Comparison of ENCODE assay signal across 8 cellular contexts in the genomic region with DNA sequence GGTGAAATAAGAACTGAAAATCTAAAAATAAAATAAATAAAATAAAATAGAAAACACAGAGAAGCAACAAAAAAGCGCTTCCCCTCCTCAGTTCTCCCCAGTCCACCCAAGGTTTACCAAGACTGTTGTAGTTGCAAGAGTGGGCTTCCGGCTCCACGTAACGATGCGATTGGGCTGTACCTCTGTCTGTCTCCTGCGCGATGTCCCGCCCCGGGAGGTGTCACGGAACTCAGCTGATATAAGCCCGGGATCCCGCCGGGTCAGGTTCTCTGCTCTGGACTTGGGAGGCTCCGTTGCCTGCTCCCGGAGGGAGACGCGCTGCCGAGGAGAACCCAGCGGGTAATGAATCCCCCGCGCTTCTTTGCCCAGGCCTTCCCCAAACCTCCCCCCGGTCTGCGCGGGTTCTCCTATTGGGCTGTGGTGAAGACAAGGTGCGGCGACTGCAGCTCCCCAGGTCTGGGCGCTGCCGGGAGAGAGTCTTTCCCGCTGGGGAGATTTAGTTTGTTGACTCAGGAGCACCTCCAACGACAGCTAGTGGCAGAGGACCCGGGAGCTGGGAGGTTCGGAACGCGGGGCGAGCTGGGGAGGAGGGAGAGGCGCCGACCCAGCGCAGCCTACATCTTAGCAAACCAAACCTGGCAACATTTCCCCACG. TPM values are rescaled to one million over a fixed set of nuclear protein-coding genes. Genes with fewer than 3 reads are reported as not detected.
A peak's percentile ranks its signal among the peaks of the same experiment; 100 is the strongest.
DNase-seq lines count a peak whose midpoint lies in the region; ATAC-seq and TF ChIP-seq lines count a peak whose summit lies in the region.

Gene SLFN5 (plus strand): TSS at position 268 of the 654 bp plus-strand sequence. CDS start 15,619 bp downstream, outside the sequence.

- peak within 1 kb of the TSS; percentile 97 to 100 (median 99) for H3K4me3 Mint-ChIP-seq in CD8-positive, alpha-beta memory T cell
- H3K4me3 Mint-ChIP-seq in activated T-cell treated with anti-CD3 and anti-CD28 coated beads, Interleukin-2, amount 50 U/mL, for 4 hours, result peak within 1 kb of the TSS; percentile 92

- H4K20me1 ChIP-seq in OCI-LY7 (ENCODE audit: insufficient read depth, low read length), result no peaks in the 10 kb centered on the region

- H3K27ac ChIP-seq in CD8-positive, alpha-beta memory T cell (ENCODE audit: low read depth, low read length), result peak within 1 kb of the TSS; percentile 96
- H3K27ac ChIP-seq in OCI-LY7 (ENCODE audit: low read depth, low read length, poor library complexity, severe bottlenecking) (peak within 1 kb of the TSS; percentile 8), esophagus (ENCODE audit: low read depth in 2 of 2, low read length in 1 of 2) (peak within 1 kb of the TSS; percentile 98 to 100), mucosa of rectum (ENCODE audit: low read depth in 2 of 2, low read length in 2 of 2) (peak within 1 kb of the TSS; percentile 92 to 93)

- H3K9ac ChIP-seq in mucosa of rectum (ENCODE audit: low read depth in 1 of 2, low read length in 2 of 2), result peak within 1 kb of the TSS; percentile 91

- POLR2A ChIA-PET in CD8-positive, alpha-beta memory T cell (lab: Charles Lee), result interaction anchor here (0.6 to 7.9 kb wide), 17 partner anchors 14 to 566 kb away, joined by 3 to 68 read pairs (median 4); partner anchors contain the start of genes PEX12, SLFN12L and TAF15
- POLR2A ChIA-PET in OCI-LY7 (lab: Charles Lee), result interaction anchor here (0.6 kb wide), 1 partner anchor 74 kb away, joined by 4 read pairs; no protein-coding TSS in a partner anchor

- TF ChIP-seq CTCF in OCI-LY7 (conservative IDR thresholded peaks at IDR 0.05; ENCODE audit: low read length), result no peak

- H3K27me3 ChIP-seq in CD8-positive, alpha-beta memory T cell (ENCODE audit: insufficient read depth, low read length, poor library complexity, severe bottlenecking), result no peaks in the 10 kb centered on the region
- H3K27me3 ChIP-seq in esophagus (ENCODE audit: control insufficient read depth in 1 of 2, insufficient read depth in 2 of 2, low read length in 2 of 2), result no peaks in the 10 kb centered on the region
- H3K27me3 ChIP-seq in mucosa of rectum (ENCODE audit: control insufficient read depth in 2 of 2, insufficient read depth in 2 of 2, low read length in 2 of 2), result no peaks in the 10 kb centered on the region

- peak within 1 kb of the TSS; percentile 99 for H3K4me3 ChIP-seq in CD8-positive, alpha-beta memory T cell (ENCODE audit: low read length)
- H3K4me3 ChIP-seq in OCI-LY7 (ENCODE audit: low read depth, low read length, poor library complexity, severe bottlenecking) (peak within 1 kb of the TSS; percentile 75), esophagus (ENCODE audit: low read depth in 1 of 2, low read length in 2 of 2) (peak within 1 kb of the TSS; percentile 75 to 94), mucosa of rectum (ENCODE audit: low read length in 2 of 2) (peak within 1 kb of the TSS; percentile 86 to 92)

- BruUV-seq in OCI-LY7 (replicated peaks; lab: Mats Ljungman, UMichigan), result no TSS peak

- peaks cover 64 to 70% (median 68%) of the 10 kb centered on the region in 3 donors for H3K4me1 Mint-ChIP-seq in CD8-positive, alpha-beta memory T cell
- H3K4me1 Mint-ChIP-seq in activated T-cell treated with anti-CD3 and anti-CD28 coated beads, Interleukin-2, amount 50 U/mL, for 4 hours (ENCODE audit: low read depth), result peaks cover 70% of the 10 kb centered on the region

- H3K27ac Mint-ChIP-seq in CD8-positive, alpha-beta memory T cell, result peak within 1 kb of the TSS; percentile 98 to 100 (median 99)

- H3K27me3 Mint-ChIP-seq in CD8-positive, alpha-beta memory T cell, result peaks cover 0 to 8% of the 10 kb centered on the region in 2 donors
- no peaks in the 10 kb centered on the region for H3K27me3 Mint-ChIP-seq in activated T-cell treated with anti-CD3 and anti-CD28 coated beads, Interleukin-2, amount 50 U/mL, for 4 hours (ENCODE audit: low read depth)

- 0% methylated on average over 39 of the region's 39 CpGs for WGBS in esophagus, 2 donors

- ATAC-seq in GM19463 (IDR thresholded peaks at IDR 0.05; ENCODE audit: unreplicated experiment), result peak; percentile 58
- peak; percentile 56 to 61 for ATAC-seq in activated T-cell treated with anti-CD3 and anti-CD28 coated beads, Interleukin-2, amount 50 U/mL, for 4 hours

- CTCF ChIA-PET in CD8-positive, alpha-beta memory T cell (lab: Charles Lee), result interaction anchor here (0.6 to 3.5 kb wide), 15 partner anchors 10 to 296 kb away, joined by 3 to 27 read pairs (median 4); no protein-coding TSS in a partner anchor
- CTCF ChIA-PET in OCI-LY7 (lab: Charles Lee; ENCODE audit: unreplicated experiment), result no interaction called here

- no peaks in the 10 kb centered on the region for H3K9me2 ChIP-seq in OCI-LY7 (ENCODE audit: insufficient read depth, low read length)

- DNase-seq in CD8-positive, alpha-beta memory T cell, result peak; percentile 88 to 96 (median 92)
- peak; percentile 78 for DNase-seq in HPDE6-E6E7 (ENCODE audit: extremely low spot score)
- peak; percentile 85 for DNase-seq in OCI-LY7 (ENCODE audit: low spot score)
- DNase-seq in activated T-cell treated with anti-CD3 and anti-CD28 coated beads, Interleukin-2, amount 50 U/mL, for 4 hours, result peak; percentile 94
- DNase-seq in stimulated activated CD8-positive, alpha-beta memory T cell treated with anti-CD3 and anti-CD28 coated beads, Interleukin-4, amount 100 ng/mL, for 4 hours (ENCODE audit: low read depth in 2 of 2, low spot score in 1 of 2), result peak; percentile 84 to 89

- intact Hi-C loops in OCI-LY7 (cut with micrococcal nuclease; ENCODE audit: unreplicated experiment), result loop anchor here (2.0 kb wide), 1 partner anchor 100 kb away; the partner anchor contains the start of gene NLE1

- H3K4me2 ChIP-seq in OCI-LY7 (ENCODE audit: low read length), result peak within 1 kb of the TSS; percentile 87

- H3K9me3 ChIP-seq in CD8-positive, alpha-beta memory T cell (ENCODE audit: low read length), result no peaks in the 10 kb centered on the region
- H3K9me3 ChIP-seq in OCI-LY7 (ENCODE audit: low read length), result no peaks in the 10 kb centered on the region
- no peaks in the 10 kb centered on the region for H3K9me3 ChIP-seq in esophagus (ENCODE audit: control insufficient read depth in 2 of 2, insufficient read depth in 1 of 2, low read depth in 1 of 2, low read length in 1 of 2)
- no peaks in the 10 kb centered on the region for H3K9me3 ChIP-seq in mucosa of rectum (ENCODE audit: control insufficient read depth in 2 of 2, low read length in 2 of 2)

- peaks cover 33% of the 10 kb centered on the region for H3K4me1 ChIP-seq in CD8-positive, alpha-beta memory T cell (ENCODE audit: insufficient read depth, low read length)
- peaks cover 26% of the 10 kb centered on the region for H3K4me1 ChIP-seq in OCI-LY7 (ENCODE audit: insufficient read depth, low read length, poor library complexity, severe bottlenecking)
- H3K4me1 ChIP-seq in esophagus (ENCODE audit: control insufficient read depth in 2 of 2, insufficient read depth in 2 of 2, low read length in 1 of 2), result peaks cover 3 to 5% of the 10 kb centered on the region in 2 donors
- peaks cover 12 to 23% of the 10 kb centered on the region in 2 donors for H3K4me1 ChIP-seq in mucosa of rectum (ENCODE audit: control insufficient read depth in 2 of 2, insufficient read depth in 2 of 2, low read length in 2 of 2)

- H3K36me3 Mint-ChIP-seq in CD8-positive, alpha-beta memory T cell, result peaks cover 15 to 64% (median 22%) of the 10 kb centered on the region in 3 donors
- peaks cover 10% of the 10 kb centered on the region for H3K36me3 Mint-ChIP-seq in activated T-cell treated with anti-CD3 and anti-CD28 coated beads, Interleukin-2, amount 50 U/mL, for 4 hours (ENCODE audit: insufficient read depth)

- peaks cover 4% of the 10 kb centered on the region for H3K36me3 ChIP-seq in CD8-positive, alpha-beta memory T cell (ENCODE audit: insufficient read depth, low read length)
- H3K36me3 ChIP-seq in OCI-LY7 (ENCODE audit: insufficient read depth, low read length) (no peaks in the 10 kb centered on the region), esophagus (ENCODE audit: control insufficient read depth in 2 of 2, insufficient read depth in 2 of 2, low read length in 1 of 2) (no peaks in the 10 kb centered on the region), mucosa of rectum (ENCODE audit: control insufficient read depth in 2 of 2, insufficient read depth in 2 of 2, low read length in 2 of 2) (no peaks in the 10 kb centered on the region)

- H2AFZ ChIP-seq in OCI-LY7 (ENCODE audit: low read length), result peak within 1 kb of the TSS; percentile 97

- H3K9me3 Mint-ChIP-seq in CD8-positive, alpha-beta memory T cell, result no peaks in the 10 kb centered on the region
- no peaks in the 10 kb centered on the region for H3K9me3 Mint-ChIP-seq in activated T-cell treated with anti-CD3 and anti-CD28 coated beads, Interleukin-2, amount 50 U/mL, for 4 hours

- no peaks in the 10 kb centered on the region for H3K79me2 ChIP-seq in OCI-LY7 (ENCODE audit: insufficient read depth, low read depth, low read length)

RNA-seq across cellular contexts. Expression of gene SLFN5, which starts in this region (rescaled TPM):
- 10 to 100 TPM; 28.6 to 30.2 TPM for total RNA-seq in CD8-positive, alpha-beta memory T cell
- 158 TPM for polyA plus RNA-seq in CD8-positive, alpha-beta memory T cell
- 0.10 and 0.38 TPM in 2 replicates for total RNA-seq in OCI-LY7 (2014; rRNA removed; shearing (Covaris generic))
- 1.1 and 1.3 TPM in 2 replicates for total RNA-seq in OCI-LY7 (2022)
- total RNA-seq in activated T-cell treated with anti-CD3 and anti-CD28 coated beads, Interleukin-2, amount 50 U/mL, for 4 hours, result 10 to 100 TPM in 1 of 3 donors, 1 to 10 TPM in 2; 5.2 to 16.2 (median 8.0) TPM
- 1 to 10 TPM; 2.8 to 3.1 TPM for polyA plus RNA-seq in esophagus

Comparison
In these comparisons a context has a peak if more than half of its experiments do, and no peak if none do; other contexts are left out.
1. Peak in every context shown above with its lines: DNase-seq, ATAC-seq, H3K4me3 ChIP-seq and H3K27ac ChIP-seq.
2. RNA of gene SLFN5 (polyA plus RNA-seq): 158 TPM in CD8-positive, alpha-beta memory T cell (single experiment); 2.8 to 3.1 TPM in esophagus; every median in the first group is over 10 times any median in the second.
3. H3K27ac ChIP-seq: peak in every context shown above with its lines; median percentile 99 in esophagus; 96 in CD8-positive, alpha-beta memory T cell; 92 in mucosa of rectum; 8 in OCI-LY7.